In genomic region chr6:104958178-104958520, GRCh38 we compare ENCODE assay signal across 22 cellular contexts. TPM values are rescaled to one million over a fixed set of nuclear protein-coding genes. Genes with fewer than 3 reads are reported as not detected.
A peak's percentile ranks its signal among the peaks of the same experiment; 100 is the strongest.
DNase-seq lines count a peak whose midpoint lies in the region; ATAC-seq, FAIRE-seq and TF ChIP-seq lines count a peak whose summit lies in the region.
"Had no signal": no experiment of that assay in that cellular context is flagged by ENCODE, and none has a peak within 500 bp of the region (broad histone marks: within the 10 kb centered on the region; RNA-seq: fewer than 3 reads in every experiment).

No MANE protein-coding gene starts in this region.

- peak overlapping the region; percentile 73 to 78 for H3K4me2 ChIP-seq in H1 (ENCODE audit: insufficient read depth in 1 of 2, low read depth in 2 of 2, low read length in 2 of 2)

- H3K79me1 ChIP-seq in H1 (ENCODE audit: low read depth, low read length), result no peaks in the 10 kb centered on the region

- peak overlapping the region; percentile 95 for H3K56ac ChIP-seq in H1 (replicated peaks; ENCODE audit: insufficient read length, low read depth, low read length)

- intact Hi-C loops in lower lobe of right lung (cut with DNase I), result no loop called here

- peaks cover 3 to 56% of the 10 kb centered on the region in 2 experiments; a peak in 3 of 4 replicates for H3K79me2 ChIP-seq in H1 (ENCODE audit: control insufficient read depth in 1 of 2, insufficient read depth in 2 of 2, low read length in 2 of 2)
- H3K79me2 ChIP-seq: parathyroid adenoma had no signal

- peak overlapping the region; percentile 93; the same call in 1 of the 2 replicates for H2BK12ac ChIP-seq in H1 (ENCODE audit: low read depth, low read length)

- peak overlapping the region; percentile 92 for H3K4me3 Mint-ChIP-seq in neural crest cell
- H3K4me3 Mint-ChIP-seq: T-cell had no signal

- no peak overlapping the region for H3K14ac ChIP-seq in H1 (ENCODE audit: insufficient read length)

- FAIRE-seq in H1 (lab: Jason Lieb, UNC), result peak; percentile 92
- FAIRE-seq: bronchial epithelial cell, GM12891, islet of Langerhans had no signal

- H2BK15ac ChIP-seq in H1 (ENCODE audit: low read length), result no peak overlapping the region

- POLR2A ChIA-PET in H1 (lab: Charles Lee; ENCODE audit: partially characterized antibody), result interaction anchor here (0.6 to 10.2 kb wide), 22 partner anchors 9 to 1734 kb away, joined by 3 to 251 read pairs (median 10); no protein-coding TSS in a partner anchor

- H3K36me3 ChIP-seq in ES-I3 (ENCODE audit: insufficient read depth, low read length), result no peaks in the 10 kb centered on the region
- H3K36me3 ChIP-seq in HUES64 (ENCODE audit: insufficient read depth, low read length), result peaks cover 27% of the 10 kb centered on the region
- H3K36me3 ChIP-seq in H1 (ENCODE audit: control insufficient read depth in 2 of 4, insufficient read depth in 4 of 4, low read length in 3 of 4), result peaks cover 0 to 37% (median 2%) of the 10 kb centered on the region in 4 experiments; a peak in 2 of 8 replicates
- H3K36me3 ChIP-seq in lower lobe of right lung, result no peaks in the 10 kb centered on the region
- H3K36me3 ChIP-seq: stomach had no signal

- no peaks in the 10 kb centered on the region for H3K9me3 Mint-ChIP-seq in neural crest cell

- H2AFZ ChIP-seq in H1 (ENCODE audit: low read length), result no peak overlapping the region
- H2AFZ ChIP-seq: parathyroid adenoma had no signal

- TF ChIP-seq CTCF in H1 (IDR thresholded peaks at IDR 0.05; ENCODE audit: control extremely low read depth in 1 of 3, insufficient read depth in 1 of 3, low read depth in 1 of 3, low read length in 3 of 3) (no peak), neural crest cell (conservative IDR thresholded peaks at IDR 0.05) (no peak), lower lobe of right lung (IDR thresholded peaks at IDR 0.05) (no peak)

- H3K9ac ChIP-seq in ES-I3 (ENCODE audit: low read depth, low read length), result peak overlapping the region; percentile 98
- H3K9ac ChIP-seq in HUES64 (ENCODE audit: low read depth, low read length), result peak overlapping the region; percentile 99
- peak overlapping the region; percentile 76 to 99 (median 92) for H3K9ac ChIP-seq in H1 (replicated peaks in 1 of 4; ENCODE audit: extremely low read depth in 1 of 4, low read depth in 3 of 4, low read length in 3 of 4)
- H3K9ac ChIP-seq: parathyroid adenoma had no signal

- H2AK5ac ChIP-seq in H1 (ENCODE audit: low read depth, low read length), result peak overlapping the region; percentile 68; the same call in 1 of the 2 replicates

- no peak for TF ChIP-seq EP300 in H1 (IDR thresholded peaks at IDR 0.05; ENCODE audit: borderline replicate concordance in 1 of 2, low read depth in 2 of 2, low read length in 2 of 2)

- H3K36me3 Mint-ChIP-seq in neural crest cell (ENCODE audit: low read depth), result no peaks in the 10 kb centered on the region
- H3K36me3 Mint-ChIP-seq: T-cell had no signal

- H3K27ac ChIP-seq in HUES64 (ENCODE audit: low read depth, low read length) (peak overlapping the region; percentile 98), H1 (ENCODE audit: low read depth, low read length) (peak overlapping the region; percentile 95), lower lobe of right lung (no peak overlapping the region)
- H3K27ac ChIP-seq: C4-2B, foreskin keratinocyte, parathyroid adenoma, stomach had no signal

- DNase-seq in H1 (ENCODE audit: low read depth in 1 of 2, low spot score in 2 of 2) (no peak), neural crest cell (ENCODE audit: low read depth, low spot score) (no peak), islet precursor cell (no peak), lower lobe of right lung (no peak)
- DNase-seq: activated CD4-positive, CD25-positive, alpha-beta regulatory T cell; EL; foreskin keratinocyte; NCI-H146; stomach; T-cell had no signal

- peak overlapping the region; percentile 97; the same call in 1 of the 2 replicates for H4K8ac ChIP-seq in H1 (ENCODE audit: extremely low read depth, insufficient read depth, low read length)

- TF ChIP-seq POLR2A in H1 (IDR thresholded peaks at IDR 0.05; ENCODE audit: control extremely low read depth in 1 of 2, low read depth in 2 of 2, low read length in 2 of 2), result peak; percentile 29 to 59; a peak in 2 of 3 replicates

- peak overlapping the region; percentile 98 for H3K18ac ChIP-seq in H1 (ENCODE audit: extremely low read depth, low read length)

- H3K27ac Mint-ChIP-seq in neural crest cell (ENCODE audit: unreplicated experiment), result peak overlapping the region; percentile 97
- H3K27ac Mint-ChIP-seq: activated naive CD4-positive, alpha-beta T cell treated with anti-CD3 and anti-CD28 coated beads, Interleukin-2, amount 50 U/mL, for 72 hours; T-cell had no signal

- TF ChIP-seq RAD21 in H1 (IDR thresholded peaks at IDR 0.05 in 1 of 2, conservative IDR thresholded peaks at IDR 0.05 in 1 of 2; ENCODE audit: low read depth in 2 of 2, low read length in 2 of 2), result no peak

- no peak overlapping the region for H2BK20ac ChIP-seq in H1 (ENCODE audit: low read length)

- H3K9me3 ChIP-seq in ES-I3 (ENCODE audit: control insufficient read depth, insufficient read depth, low read length) (no peaks in the 10 kb centered on the region), HUES64 (ENCODE audit: insufficient read depth, low read depth, low read length) (no peaks in the 10 kb centered on the region), H1 (ENCODE audit: insufficient read depth in 2 of 2, low read depth in 1 of 2, low read length in 1 of 2) (no peaks in the 10 kb centered on the region), lower lobe of right lung (no peaks in the 10 kb centered on the region)

- H3K27me3 Mint-ChIP-seq in neural crest cell (ENCODE audit: low read depth), result no peaks in the 10 kb centered on the region

- ATAC-seq in lower lobe of right lung, result no peak
- no peak for ATAC-seq in HG03432 (IDR thresholded peaks at IDR 0.05; ENCODE audit: unreplicated experiment)
- ATAC-seq: foreskin keratinocyte, T-cell had no signal

- H3K4me3 ChIP-seq in HUES64 (ENCODE audit: low read length), result peak overlapping the region; percentile 96
- H3K4me3 ChIP-seq in H1 (ENCODE audit: extremely low read depth in 1 of 4, insufficient read depth in 2 of 4, low read depth in 3 of 4, low read length in 4 of 4), result peak overlapping the region; percentile 51 to 92 (median 84)
- H3K4me3 ChIP-seq in lower lobe of right lung, result no peak overlapping the region
- H3K4me3 ChIP-seq: stomach had no signal

- H3K4me1 Mint-ChIP-seq in neural crest cell, result peaks cover 41% of the 10 kb centered on the region

- H3K23ac ChIP-seq in H1 (ENCODE audit: insufficient read length), result no peak overlapping the region

- no peaks in the 10 kb centered on the region for H4K20me1 ChIP-seq in H1 (replicated peaks in 1 of 2; ENCODE audit: control insufficient read depth in 1 of 2, insufficient read depth in 2 of 2, low read length in 2 of 2)

- no peak overlapping the region for H4K91ac ChIP-seq in H1 (replicated peaks; ENCODE audit: insufficient read length, low read length)

- peak overlapping the region; percentile 86 for H2BK5ac ChIP-seq in H1 (ENCODE audit: low read depth, low read length)

- peak overlapping the region; percentile 95 for H2BK120ac ChIP-seq in H1 (replicated peaks; ENCODE audit: low read depth, low read length)

- H3K4me1 ChIP-seq in ES-I3 (ENCODE audit: insufficient read depth, low read length) (no peaks in the 10 kb centered on the region), HUES64 (ENCODE audit: insufficient read depth, low read length) (peaks cover 40% of the 10 kb centered on the region), H1 (replicated peaks in 1 of 4; ENCODE audit: control insufficient read depth in 3 of 4, insufficient read depth in 4 of 4, low read length in 3 of 4) (peaks cover 0 to 4% (median 2%) of the 10 kb centered on the region in 4 experiments; a peak in 4 of 7 replicates), lower lobe of right lung (no peaks in the 10 kb centered on the region)
- H3K4me1 ChIP-seq: foreskin keratinocyte, parathyroid adenoma had no signal

- H3K27me3 ChIP-seq in HUES64 (ENCODE audit: insufficient read depth, low read length), result no peaks in the 10 kb centered on the region
- H3K27me3 ChIP-seq in H1 (replicated peaks in 1 of 4; ENCODE audit: control insufficient read depth in 3 of 4, extremely low read depth in 1 of 4, insufficient read depth in 3 of 4, low read length in 3 of 4), result no peaks in the 10 kb centered on the region
- peaks cover 69% of the 10 kb centered on the region for H3K27me3 ChIP-seq in lower lobe of right lung (ENCODE audit: low read depth)

- CTCF ChIA-PET in H1 (lab: Charles Lee; ENCODE audit: partially characterized antibody), result interaction anchor here (0.7 to 1.4 kb wide), 3 partner anchors 8 to 119 kb away, joined by 3 to 5 read pairs (median 5); no protein-coding TSS in a partner anchor

- H3K23me2 ChIP-seq in H1 (ENCODE audit: low read depth, low read length), result peaks cover 8% of the 10 kb centered on the region

- H3K4ac ChIP-seq in H1 (replicated peaks; ENCODE audit: insufficient read length, low read depth, low read length), result peak overlapping the region; percentile 98

- H4K5ac ChIP-seq in H1 (ENCODE audit: insufficient read length, low read depth, low read length), result peak overlapping the region; percentile 100

- 0% methylated on average over 6 of the region's 10 CpGs for WGBS in HUES64
- WGBS in H1 (ENCODE audit: extremely low coverage in 1 of 2, insufficient coverage in 1 of 2, insufficient read length in 1 of 2, insufficient replicate concordance in 2 of 2, low coverage in 1 of 2, low lambda C conversion rate in 2 of 2, missing lambda C conversion rate in 1 of 2), 2 experiments, result 1% methylated on average over 10 of the region's 10 CpGs; no CpG with 5 or more reads in 1 of the 2 experiments

TF ChIP-seq in H1, 55 proteins besides CTCF, POLR2A, EP300 and RAD21 (continues in another document):
- TF ChIP-seq POLR2AphosphoS5 (IDR thresholded peaks at IDR 0.05; ENCODE audit: low read depth, low read length) (peak; percentile 66), GTF2F1 (IDR thresholded peaks at IDR 0.05; ENCODE audit: borderline replicate concordance, low read depth, low read length) (no peak), EZH2 (IDR thresholded peaks at IDR 0.05; ENCODE audit: low read depth, low read length, severe bottlenecking) (no peak), TAF7 (optimal IDR thresholded peaks at IDR 0.05; ENCODE audit: borderline replicate concordance, low read depth, low read length) (peak; percentile 14), PHF8 (conservative IDR thresholded peaks at IDR 0.05; ENCODE audit: low read depth, low read length) (peak; percentile 55; the same call in 1 of the 2 replicates)

RNA-seq across cellular contexts. Expression of gene LIN28B, which starts 1.2 kb away (rescaled TPM):
- polyA plus RNA-seq in HUES64 (2013, experiment 1 of 2), result 59.7 TPM
- 60.8 TPM for polyA plus RNA-seq in HUES64 (2013, experiment 2 of 2)
- total RNA-seq in H1 (2021; fragmentation: NEBNext Ultra II Directional; extraction: Animal tissue kit (Norgen Biotek cat#: 25700)), result 92.4 and 94.7 TPM in 2 replicates
- 14.2 and 27.4 TPM in 2 replicates for polyA plus RNA-seq in H1 (2011; rRNA removed)
- 27.9 TPM for polyA plus RNA-seq in H1 (2011; cell fraction: cytosol; rRNA removed)
- 14.8 TPM for polyA plus RNA-seq in H1 (2011; cell fraction: nucleus; rRNA removed)
- polyA plus RNA-seq in H1 (2012, experiment 1 of 2), result 30.9 to 50.6 TPM (median 37.4 TPM) in 4 replicates
- polyA plus RNA-seq in H1 (2012, experiment 2 of 2), result 3.5 TPM
- polyA plus RNA-seq in H1 (2013, experiment 1 of 2), result 47.8 TPM
- 45.4 TPM for polyA plus RNA-seq in H1 (2013, experiment 2 of 2)
- 53.3 and 71.1 TPM in 2 replicates for polyA minus RNA-seq in H1 (2011; rRNA and poly(A)+ RNA removed)
- 44.4 TPM for polyA minus RNA-seq in H1 (2011; cell fraction: cytosol; rRNA and poly(A)+ RNA removed)
- polyA minus RNA-seq in H1 (2011; cell fraction: nucleus; rRNA and poly(A)+ RNA removed), result 56.2 TPM
- total RNA-seq in neural crest cell, result 73.2 and 76.3 TPM in 2 replicates
- total RNA-seq in lower lobe of right lung, result not detected
- total RNA-seq: activated naive CD4-positive, alpha-beta T cell treated with anti-CD3 and anti-CD28 coated beads, Interleukin-2, amount 50 U/mL, for 72 hours; bronchial epithelial cell; foreskin keratinocyte; mononuclear cell; NCI-H460; OCI-LY7; stomach had no signal
- polyA plus RNA-seq: foreskin keratinocyte, stomach had no signal

Comparison
In these comparisons a context has a peak if more than half of its experiments do, and no peak if none do; other contexts are left out.
1. RNA of gene LIN28B, which starts 1.2 kb away (total RNA-seq): 92.4 to 94.7 TPM in H1 and 73.2 to 76.3 TPM in neural crest cell; not detected in lower lobe of right lung (single experiment); every median in the first group is over 10 times any median in the second.
2. Peak in every context shown above with its lines, with median percentiles within 50 percentile points of each other: H3K9ac ChIP-seq.